Comparison of ENCODE assay signal across 27 cellular contexts in the genomic region with DNA sequence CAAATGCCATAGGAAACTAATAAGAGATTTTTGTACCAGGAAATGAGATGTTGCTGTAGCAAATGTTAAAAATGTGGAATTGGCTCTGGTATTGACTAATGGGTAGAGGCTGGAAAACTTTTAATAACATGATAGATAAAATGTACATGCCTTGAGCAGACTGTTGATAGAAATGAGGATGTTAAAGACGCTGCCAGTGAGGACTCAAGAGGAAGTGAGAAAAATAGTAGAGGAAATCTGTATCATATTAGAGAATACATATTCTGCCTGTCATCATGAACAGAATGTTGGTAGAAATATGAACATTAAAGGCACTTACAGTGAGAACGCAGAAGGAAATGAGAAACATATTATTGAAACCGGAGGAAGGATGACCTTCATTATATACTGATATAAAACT.
"Had no signal": no experiment of that assay in that cellular context is flagged by ENCODE, and none has a peak within 500 bp of the region (broad histone marks: within the 10 kb centered on the region; RNA-seq: fewer than 3 reads in every experiment).

No MANE protein-coding gene starts in this region.

- H3K4me3 ChIP-seq: K562, SJSA1 had no signal

- H3K27me3 ChIP-seq: SJSA1 had no signal

- H3K27me3 Mint-ChIP-seq: activated CD8-positive, alpha-beta memory T cell treated with anti-CD3 and anti-CD28 coated beads, Interleukin-2, amount 10 ng/mL, durations not matched to agents 7 days and 5 days; brain; central memory CD8-positive, alpha-beta T cell had no signal

- H3K36me3 ChIP-seq: SJSA1 had no signal

- ATAC-seq: activated CD8-positive, alpha-beta memory T cell treated with anti-CD3 and anti-CD28 coated beads, Interleukin-2, amount 10 ng/mL, durations not matched to agents 7 days and 5 days; activated naive CD4-positive, alpha-beta T cell treated with anti-CD3 and anti-CD28 coated beads, Interleukin-2, amount 50 U/mL, for 72 hours; K562; SK-N-SH treated with all-trans-retinoic acid at 6 μM for 48 hours had no signal

- H3K4me1 Mint-ChIP-seq: activated CD8-positive, alpha-beta memory T cell treated with anti-CD3 and anti-CD28 coated beads, Interleukin-2, amount 10 ng/mL, durations not matched to agents 7 days and 5 days; brain; central memory CD8-positive, alpha-beta T cell had no signal

- H3K4me3 Mint-ChIP-seq: activated CD8-positive, alpha-beta memory T cell treated with anti-CD3 and anti-CD28 coated beads, Interleukin-2, amount 10 ng/mL, durations not matched to agents 7 days and 5 days; activated T-cell treated with anti-CD3 and anti-CD28 coated beads, Interleukin-2, amount 50 U/mL, for 24 hours; activated T-helper 1 cell treated with anti-CD3 and anti-CD28 coated beads, Interleukin-12 subunit alpha, Interleukin-12 subunit beta, Interleukin-2, Interleukin-4 antibody, amounts not matched to agents 30 ng/mL and 10 ng/mL and 1 ng/mL, durations not matched to agents 14 hours and 24 hours and 36 hours; brain; central memory CD8-positive, alpha-beta T cell; T-helper 1 cell treated with Interleukin-12 subunit alpha and Interleukin-12 subunit beta and Interleukin-4 antibody, amounts not matched to agents 30 μg/mL and 1 μg/mL, for 36 hours had no signal

- DNase-seq: activated CD4-positive, alpha-beta T cell treated with anti-CD3 and anti-CD28 coated beads for 48 hours; activated CD4-positive, alpha-beta T cell treated with anti-CD3 and anti-CD28 coated beads, Interleukin-2, amount 50 U/mL, for 48 hours; activated CD4-positive, CD25-positive, alpha-beta regulatory T cell treated with anti-CD3 and anti-CD28 coated beads, Interleukin-2, amount 50 U/mL, for 72 hours; activated CD8-positive, alpha-beta memory T cell treated with anti-CD3 and anti-CD28 coated beads, Interleukin-2, amount 10 ng/mL, durations not matched to agents 7 days and 5 days; activated effector memory CD4-positive, alpha-beta T cell treated with anti-CD3 and anti-CD28 coated beads, Interleukin-2, amount 50 U/mL, for 16 hours; activated naive CD4-positive, alpha-beta T cell treated with Interleukin-2 at 50 U/mL for 16 hours; activated T-cell treated with anti-CD3 and anti-CD28 coated beads, Interleukin-2, amount 50 U/mL, for 24 hours; amygdala; Karpas-422; MM.1S; NCI-H1092 treated with DMSO at 0.1 percent for 48 hours; NCI-H1417 treated with DMSO at 0.1 percent for 48 hours; NCI-H1694; NCI-H2029 treated with DMSO at 0.1 percent for 48 hours; NCI-H345; NCI-H510A; NCI-H526 treated with DMSO at 0.1 percent for 48 hours; NCI-H82; Right ventricle myocardium superior had no signal

- H3K27ac ChIP-seq: SJSA1 had no signal

- H3K9me3 Mint-ChIP-seq: activated T-cell treated with anti-CD3 and anti-CD28 coated beads, Interleukin-2, amount 50 U/mL, for 24 hours; activated T-helper 1 cell treated with anti-CD3 and anti-CD28 coated beads, Interleukin-12 subunit alpha, Interleukin-12 subunit beta, Interleukin-2, Interleukin-4 antibody, amounts not matched to agents 30 ng/mL and 10 ng/mL and 1 ng/mL, durations not matched to agents 14 hours and 24 hours and 36 hours; brain had no signal

- H3K9me3 ChIP-seq: SJSA1 had no signal

- H3K27ac Mint-ChIP-seq: activated CD8-positive, alpha-beta memory T cell treated with anti-CD3 and anti-CD28 coated beads, Interleukin-2, amount 10 ng/mL, durations not matched to agents 7 days and 5 days; activated naive CD4-positive, alpha-beta T cell treated with anti-CD3 and anti-CD28 coated beads, Interleukin-2, amount 50 U/mL, for 72 hours; activated T-cell treated with anti-CD3 and anti-CD28 coated beads, Interleukin-2, amount 50 U/mL, for 24 hours; activated T-helper 1 cell treated with anti-CD3 and anti-CD28 coated beads, Interleukin-12 subunit alpha, Interleukin-12 subunit beta, Interleukin-2, Interleukin-4 antibody, amounts not matched to agents 30 ng/mL and 10 ng/mL and 1 ng/mL, durations not matched to agents 14 hours and 24 hours and 36 hours; brain; T-helper 1 cell treated with Interleukin-12 subunit alpha and Interleukin-12 subunit beta and Interleukin-4 antibody, amounts not matched to agents 30 μg/mL and 1 μg/mL, for 36 hours had no signal

- H3K36me3 Mint-ChIP-seq: activated CD8-positive, alpha-beta memory T cell treated with anti-CD3 and anti-CD28 coated beads, Interleukin-2, amount 10 ng/mL, durations not matched to agents 7 days and 5 days; activated naive CD4-positive, alpha-beta T cell treated with anti-CD3 and anti-CD28 coated beads, Interleukin-2, amount 50 U/mL, for 72 hours; brain had no signal

- H3K4me1 ChIP-seq: SJSA1 had no signal
